Comparison of ENCODE assay signal across 8 cellular contexts in the genomic region with DNA sequence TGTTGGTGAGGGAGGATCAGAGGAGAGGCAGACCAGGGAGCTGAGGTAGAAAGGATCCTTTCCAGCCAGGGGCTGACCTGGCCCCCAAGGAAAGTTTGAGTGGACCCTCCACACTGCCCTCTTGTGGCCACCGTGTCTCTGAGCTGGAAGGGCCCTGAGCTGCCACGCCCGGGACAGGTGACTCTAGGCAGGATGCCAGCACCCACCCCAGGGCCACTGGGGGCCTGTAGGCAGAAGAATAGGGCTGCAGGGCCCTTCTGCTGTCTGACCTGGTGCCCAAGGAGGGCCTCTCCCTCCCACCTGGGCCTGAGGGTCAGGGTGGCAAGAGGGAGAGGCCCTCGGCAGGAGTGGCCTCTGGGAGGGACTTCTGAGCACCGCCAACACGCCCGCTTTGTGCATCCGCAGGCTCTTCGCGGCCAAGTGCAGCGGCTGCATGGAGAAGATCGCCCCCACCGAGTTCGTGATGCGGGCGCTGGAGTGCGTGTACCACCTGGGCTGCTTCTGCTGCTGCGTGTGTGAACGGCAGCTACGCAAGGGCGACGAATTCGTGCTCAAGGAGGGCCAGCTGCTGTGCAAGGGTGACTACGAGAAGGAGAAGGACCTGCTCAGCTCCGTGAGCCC.
DNase-seq lines count a peak whose midpoint lies in the region; ATAC-seq and TF ChIP-seq lines count a peak whose summit lies in the region.

No MANE protein-coding gene starts in this region.

- H3K9me3 ChIP-seq in PC-3 (ENCODE audit: low read length) (no peaks in the 10 kb centered on the region), heart left ventricle (no peaks in the 10 kb centered on the region)

- POLR2A ChIA-PET in PC-3 (lab: Charles Lee; ENCODE audit: unreplicated experiment) = no interaction called here

- no peak overlapping the region for H2AFZ ChIP-seq in PC-3 (ENCODE audit: low read length)

- H3K9me2 ChIP-seq in PC-3 (replicated peaks; ENCODE audit: low read length) = no peaks in the 10 kb centered on the region

- H3K4me3 Mint-ChIP-seq in activated T-helper 17 cell treated with anti-CD3 and anti-CD28 coated beads, Interleukin-2, amount 50 U/mL, for 72 hours = no peak overlapping the region

- WGBS in heart left ventricle, 4 donors = 55 to 64% (median 60%) methylated on average over 23 to 25 of the region's 25 CpGs

- H3K27me3 ChIP-seq in PC-3 (ENCODE audit: low read length) (no peaks in the 10 kb centered on the region), heart left ventricle (peaks cover 0 to 39% (median 14%) of the 10 kb centered on the region in 9 donors)

- H3K36me3 Mint-ChIP-seq in activated T-helper 17 cell treated with anti-CD3 and anti-CD28 coated beads, Interleukin-2, amount 50 U/mL, for 72 hours (ENCODE audit: low read depth) = no peaks in the 10 kb centered on the region

- CTCF ChIA-PET in PC-3 (lab: Charles Lee) = interaction anchor here (0.5 to 1.1 kb wide), 5 partner anchors 14 to 575 kb away, joined by 3 to 8 read pairs (median 4); no protein-coding TSS in a partner anchor

- H3K4me1 ChIP-seq in PC-3 (ENCODE audit: insufficient read depth, low read length) (no peaks in the 10 kb centered on the region), heart left ventricle (no peaks in the 10 kb centered on the region)

- H3K27ac ChIP-seq in PC-3 (ENCODE audit: low read length) (no peak overlapping the region), heart left ventricle (no peak overlapping the region)

- no peak overlapping the region for H3K4me2 ChIP-seq in PC-3 (ENCODE audit: low read length)

- H3K79me2 ChIP-seq in PC-3 (ENCODE audit: low read length) = no peaks in the 10 kb centered on the region

- intact Hi-C loops in PC-3 (cut with micrococcal nuclease) = no loop called here
- intact Hi-C loops in heart left ventricle (cut with DNase I) = loop anchor here in 7 of 10 donors (1.0 to 10.0 kb wide), 4 partner anchors 78 to 186 kb away; partner anchors contain the start of gene LMX1B (in 3 of the 7)

- ATAC-seq in PC-3 (peak; percentile 65), heart left ventricle (peak in 3 of 4 donors; percentile 33 to 70 (median 39)), GM19395 (IDR thresholded peaks at IDR 0.05; ENCODE audit: unreplicated experiment) (no peak)
- ATAC-seq in activated T-helper 17 cell treated with anti-CD3 and anti-CD28 coated beads, Interleukin-2, amount 50 U/mL, for 72 hours (replicated peaks) = peak; percentile 64

- no peaks in the 10 kb centered on the region for H3K4me1 Mint-ChIP-seq in activated T-helper 17 cell treated with anti-CD3 and anti-CD28 coated beads, Interleukin-2, amount 50 U/mL, for 72 hours

- TF ChIP-seq CTCF in PC-3 (conservative IDR thresholded peaks at IDR 0.05; ENCODE audit: low read depth, low read length) (peak; percentile 69), heart left ventricle (IDR thresholded peaks at IDR 0.05) (peak; percentile 45 to 71 (median 58))

- H3K4me3 ChIP-seq in PC-3 (ENCODE audit: low read length) (no peak overlapping the region), heart left ventricle (no peak overlapping the region)

- no peak overlapping the region for H3K9ac ChIP-seq in PC-3 (ENCODE audit: low read length)

- H3K36me3 ChIP-seq in PC-3 (ENCODE audit: low read depth, low read length) (no peaks in the 10 kb centered on the region), heart left ventricle (no peaks in the 10 kb centered on the region)

- peaks cover 25% of the 10 kb centered on the region for H3K27me3 Mint-ChIP-seq in activated T-helper 17 cell treated with anti-CD3 and anti-CD28 coated beads, Interleukin-2, amount 50 U/mL, for 72 hours

- TF ChIP-seq POLR2A in heart left ventricle (IDR thresholded peaks at IDR 0.05) = no peak

- H4K20me1 ChIP-seq in PC-3 (ENCODE audit: low read length) = no peaks in the 10 kb centered on the region

- peak; percentile 11 for DNase-seq in DMS153 treated with DMSO at 0.1 percent for 48 hours (lab: John Stamatoyannopoulos, UW; ENCODE audit: unreplicated experiment)
- DNase-seq in DMS153 (lab: John Stamatoyannopoulos, UW) = no peak
- peak; percentile 67 for DNase-seq in PC-3
- DNase-seq in heart left ventricle = peak in 3 of 5 donors; percentile 51 to 71 (median 51)
- DNase-seq in stimulated activated CD4-positive, alpha-beta T cell treated with anti-CD3 and anti-CD28 coated beads, Interleukin-15, amount 100 ng/mL, for 24 hours = peak; percentile 77
- no peak for DNase-seq in central memory CD4-positive, alpha-beta T cell

- no peaks in the 10 kb centered on the region for H3F3A ChIP-seq in PC-3 (ENCODE audit: low read length, unreplicated experiment)

- H3K27ac Mint-ChIP-seq in activated T-helper 17 cell treated with anti-CD3 and anti-CD28 coated beads, Interleukin-2, amount 50 U/mL, for 72 hours = no peak overlapping the region

- no TSS peak for BruUV-seq in PC-3 (replicated peaks; lab: Mats Ljungman, UMichigan)

- no peaks in the 10 kb centered on the region for H3K9me3 Mint-ChIP-seq in activated T-helper 17 cell treated with anti-CD3 and anti-CD28 coated beads, Interleukin-2, amount 50 U/mL, for 72 hours

Comparison
In these comparisons a context has a peak if more than half of its experiments do, and no peak if none do; other contexts are left out.
1. DNase-seq: peak in DMS153 treated with DMSO at 0.1 percent for 48 hours (single experiment), PC-3 (single experiment), heart left ventricle (3 of 5) and stimulated activated CD4-positive, alpha-beta T cell treated with anti-CD3 and anti-CD28 coated beads, Interleukin-15, amount 100 ng/mL, for 24 hours (single experiment); none in DMS153 (single experiment) and central memory CD4-positive, alpha-beta T cell (single experiment).